In the genomic region with DNA sequence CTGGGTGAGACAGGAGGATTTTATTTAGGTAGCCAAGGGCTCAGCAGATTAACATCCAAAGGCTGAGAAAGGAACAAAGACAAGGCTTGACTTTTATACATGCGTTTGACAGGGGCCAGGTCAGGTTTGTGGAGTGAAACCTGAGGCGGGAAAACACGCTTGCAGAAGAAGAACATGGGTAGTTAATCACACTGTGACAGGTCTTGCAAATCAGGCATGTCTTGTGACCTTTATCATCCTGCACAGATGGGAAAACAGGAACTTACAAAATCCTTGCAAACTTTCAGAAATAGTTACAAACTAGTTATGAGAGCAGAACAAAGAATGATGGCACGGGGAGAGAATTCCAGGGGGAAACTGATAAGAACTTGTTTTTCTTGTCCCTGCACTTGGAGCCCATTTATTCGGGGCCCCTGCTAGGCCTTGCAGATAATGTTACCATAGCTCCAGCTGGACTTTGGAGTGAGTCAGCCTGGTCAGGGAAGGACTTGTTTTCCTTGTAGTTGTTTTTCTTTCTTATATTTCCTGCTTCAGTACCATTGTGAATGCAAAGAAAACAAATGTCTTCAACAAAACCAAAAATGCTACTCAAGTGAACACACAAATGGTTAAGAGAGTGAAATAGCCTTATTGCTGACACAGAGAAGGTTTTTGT, we compare ENCODE assay signal across 1 cellular context.
TF ChIP-seq lines count a peak whose summit lies in the region.

No MANE protein-coding gene starts in this region.

TF ChIP-seq in K562, 482 proteins besides CTCF, POLR2A, EP300 and RAD21 (continued from another document and continues in another):
- TF ChIP-seq ID3 (CRISPR knock-in tag; IDR thresholded peaks at IDR 0.05) (no peak), ID3 (tag; IDR thresholded peaks at IDR 0.05) (no peak), ATF1 (CRISPR knock-in tag; IDR thresholded peaks at IDR 0.05) (no peak), ATF1 (tag; IDR thresholded peaks at IDR 0.05) (no peak), ATF7 (IDR thresholded peaks at IDR 0.05) (0 out of 2 replicates have a peak, but pooled peaks have one; percentile 29), TSHZ1 (CRISPR knock-in tag; IDR thresholded peaks at IDR 0.05) (no peak), TEAD1 (CRISPR knock-in tag; IDR thresholded peaks at IDR 0.05) (peak in 1 of 2 experiments; percentile 75; a peak in 2 of 4 replicates), MYBL2 (IDR thresholded peaks at IDR 0.05; ENCODE audit: low read depth) (no peak), MYBL2 (CRISPR knock-in tag; IDR thresholded peaks at IDR 0.05; ENCODE audit: borderline replicate concordance) (no peak), ZNF668 (CRISPR knock-in tag; IDR thresholded peaks at IDR 0.05) (no peak), PRMT5 (CRISPR knock-in tag; IDR thresholded peaks at IDR 0.05) (no peak), PHF20 (IDR thresholded peaks at IDR 0.05; ENCODE audit: partially characterized antibody) (no peak), STAT5A (IDR thresholded peaks at IDR 0.05; ENCODE audit: borderline replicate concordance, low read length) (peak; percentile 19; the same call in 1 of the 2 replicates), CBFB (CRISPR knock-in tag; IDR thresholded peaks at IDR 0.05) (no peak), ASH1L (IDR thresholded peaks at IDR 0.05; ENCODE audit: borderline replicate concordance, low read depth, partially characterized antibody) (no peak), ARID1B (IDR thresholded peaks at IDR 0.05) (peak; percentile 89), POLR2H (tag; IDR thresholded peaks at IDR 0.05; ENCODE audit: low read depth) (no peak), TBL1XR1 (IDR thresholded peaks at IDR 0.05; ENCODE audit: low read length in 2 of 2) (0 out of 4 replicates have a peak, but pooled peaks of 1 of the 2 experiments have one; percentile 30), SRSF1 (IDR thresholded peaks at IDR 0.05; ENCODE audit: low read depth, low read length) (no peak), CREM (IDR thresholded peaks at IDR 0.05; ENCODE audit: low read depth) (peak; percentile 22; the same call in 1 of the 2 replicates), HNRNPL (IDR thresholded peaks at IDR 0.05; ENCODE audit: low read depth, low read length) (no peak), NR0B1 (IDR thresholded peaks at IDR 0.05; ENCODE audit: partially characterized antibody) (no peak), ZNF609 (CRISPR knock-in tag; IDR thresholded peaks at IDR 0.05; ENCODE audit: borderline replicate concordance) (no peak), CBX8 (IDR thresholded peaks at IDR 0.05; ENCODE audit: borderline replicate concordance, extremely low read depth, low read depth, low read length, poor library complexity, severe bottlenecking) (no peak), ZNF124 (CRISPR knock-in tag; IDR thresholded peaks at IDR 0.05) (no peak), NFE2L1 (tag; IDR thresholded peaks at IDR 0.05; ENCODE audit: borderline replicate concordance, low read depth) (no peak), ZNF146 (CRISPR knock-in tag; IDR thresholded peaks at IDR 0.05; ENCODE audit: unreplicated experiment) (no peak), NFIC (IDR thresholded peaks at IDR 0.05) (peak; percentile 36), CBX1 (IDR thresholded peaks at IDR 0.05; ENCODE audit: low read depth) (no peak), SMARCA4 (IDR thresholded peaks at IDR 0.05) (peak; percentile 79), ZNF408 (CRISPR knock-in tag; IDR thresholded peaks at IDR 0.05; ENCODE audit: low read depth) (no peak), SMAD4 (CRISPR knock-in tag; conservative IDR thresholded peaks at IDR 0.05) (0 out of 2 replicates have a peak, but pooled peaks have one; percentile 39), SOX6 (IDR thresholded peaks at IDR 0.05) (peak; percentile 98), MITF (IDR thresholded peaks at IDR 0.05) (peak; percentile 90), ELK1 (CRISPR knock-in tag; IDR thresholded peaks at IDR 0.05) (no peak), GABPB1 (CRISPR knock-in tag; IDR thresholded peaks at IDR 0.05) (no peak), TRIM24 (IDR thresholded peaks at IDR 0.05) (peak; percentile 81), SETDB1 (IDR thresholded peaks at IDR 0.05; ENCODE audit: low read length) (no peak), ZNF75A (CRISPR knock-in tag; IDR thresholded peaks at IDR 0.05) (peak; percentile 34; the same call in 1 of the 2 replicates), MAFG (tag; conservative IDR thresholded peaks at IDR 0.05) (no peak)
- TF ChIP-seq, protein P1, sequence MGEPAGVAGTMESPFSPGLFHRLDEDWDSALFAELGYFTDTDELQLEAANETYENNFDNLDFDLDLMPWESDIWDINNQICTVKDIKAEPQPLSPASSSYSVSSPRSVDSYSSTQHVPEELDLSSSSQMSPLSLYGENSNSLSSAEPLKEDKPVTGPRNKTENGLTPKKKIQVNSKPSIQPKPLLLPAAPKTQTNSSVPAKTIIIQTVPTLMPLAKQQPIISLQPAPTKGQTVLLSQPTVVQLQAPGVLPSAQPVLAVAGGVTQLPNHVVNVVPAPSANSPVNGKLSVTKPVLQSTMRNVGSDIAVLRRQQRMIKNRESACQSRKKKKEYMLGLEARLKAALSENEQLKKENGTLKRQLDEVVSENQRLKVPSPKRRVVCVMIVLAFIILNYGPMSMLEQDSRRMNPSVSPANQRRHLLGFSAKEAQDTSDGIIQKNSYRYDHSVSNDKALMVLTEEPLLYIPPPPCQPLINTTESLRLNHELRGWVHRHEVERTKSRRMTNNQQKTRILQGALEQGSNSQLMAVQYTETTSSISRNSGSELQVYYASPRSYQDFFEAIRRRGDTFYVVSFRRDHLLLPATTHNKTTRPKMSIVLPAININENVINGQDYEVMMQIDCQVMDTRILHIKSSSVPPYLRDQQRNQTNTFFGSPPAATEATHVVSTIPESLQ (CRISPR knock-in tag; IDR thresholded peaks at IDR 0.05) = no peak
- TF ChIP-seq, protein P2, sequence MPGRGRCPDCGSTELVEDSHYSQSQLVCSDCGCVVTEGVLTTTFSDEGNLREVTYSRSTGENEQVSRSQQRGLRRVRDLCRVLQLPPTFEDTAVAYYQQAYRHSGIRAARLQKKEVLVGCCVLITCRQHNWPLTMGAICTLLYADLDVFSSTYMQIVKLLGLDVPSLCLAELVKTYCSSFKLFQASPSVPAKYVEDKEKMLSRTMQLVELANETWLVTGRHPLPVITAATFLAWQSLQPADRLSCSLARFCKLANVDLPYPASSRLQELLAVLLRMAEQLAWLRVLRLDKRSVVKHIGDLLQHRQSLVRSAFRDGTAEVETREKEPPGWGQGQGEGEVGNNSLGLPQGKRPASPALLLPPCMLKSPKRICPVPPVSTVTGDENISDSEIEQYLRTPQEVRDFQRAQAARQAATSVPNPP (IDR thresholded peaks at IDR 0.05; ENCODE audit: borderline replicate concordance, insufficient read depth, insufficient read length) = no peak
- TF ChIP-seq, protein P3, sequence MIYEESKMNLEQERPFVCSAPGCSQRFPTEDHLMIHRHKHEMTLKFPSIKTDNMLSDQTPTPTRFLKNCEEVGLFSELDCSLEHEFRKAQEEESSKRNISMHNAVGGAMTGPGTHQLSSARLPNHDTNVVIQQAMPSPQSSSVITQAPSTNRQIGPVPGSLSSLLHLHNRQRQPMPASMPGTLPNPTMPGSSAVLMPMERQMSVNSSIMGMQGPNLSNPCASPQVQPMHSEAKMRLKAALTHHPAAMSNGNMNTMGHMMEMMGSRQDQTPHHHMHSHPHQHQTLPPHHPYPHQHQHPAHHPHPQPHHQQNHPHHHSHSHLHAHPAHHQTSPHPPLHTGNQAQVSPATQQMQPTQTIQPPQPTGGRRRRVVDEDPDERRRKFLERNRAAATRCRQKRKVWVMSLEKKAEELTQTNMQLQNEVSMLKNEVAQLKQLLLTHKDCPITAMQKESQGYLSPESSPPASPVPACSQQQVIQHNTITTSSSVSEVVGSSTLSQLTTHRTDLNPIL (CRISPR knock-in tag; IDR thresholded peaks at IDR 0.05) = no peak
- TF ChIP-seq, protein P4, sequence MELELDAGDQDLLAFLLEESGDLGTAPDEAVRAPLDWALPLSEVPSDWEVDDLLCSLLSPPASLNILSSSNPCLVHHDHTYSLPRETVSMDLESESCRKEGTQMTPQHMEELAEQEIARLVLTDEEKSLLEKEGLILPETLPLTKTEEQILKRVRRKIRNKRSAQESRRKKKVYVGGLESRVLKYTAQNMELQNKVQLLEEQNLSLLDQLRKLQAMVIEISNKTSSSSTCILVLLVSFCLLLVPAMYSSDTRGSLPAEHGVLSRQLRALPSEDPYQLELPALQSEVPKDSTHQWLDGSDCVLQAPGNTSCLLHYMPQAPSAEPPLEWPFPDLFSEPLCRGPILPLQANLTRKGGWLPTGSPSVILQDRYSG (tag; conservative IDR thresholded peaks at IDR 0.05; ENCODE audit: low read depth) = no peak
